In genomic region chr14:89652352-89652751, GRCh38 we compare ENCODE assay signal across 13 cellular contexts.
DNase-seq lines count a peak whose midpoint lies in the region; ATAC-seq lines count a peak whose summit lies in the region.
"Had no signal": no experiment of that assay in that cellular context is flagged by ENCODE, and none has a peak within 500 bp of the region (broad histone marks: within the 10 kb centered on the region; RNA-seq: fewer than 3 reads in every experiment).

No MANE protein-coding gene starts in this region.

- no peaks in the 10 kb centered on the region for H3K27me3 Mint-ChIP-seq in IgD-negative memory B cell

- peaks cover 3% of the 10 kb centered on the region for H3K36me3 Mint-ChIP-seq in IgD-negative memory B cell
- H3K36me3 Mint-ChIP-seq in stimulated activated effector memory CD8-positive, alpha-beta T cell treated with anti-CD3 and anti-CD28 coated beads, Interleukin-12 subunit alpha, Interleukin-12 subunit beta, amount 100 ng/mL, for 72 hours: no peaks in the 10 kb centered on the region
- H3K36me3 Mint-ChIP-seq: CD8-positive, alpha-beta T cell had no signal

- peaks cover 0 to 4% (median 0%) of the 10 kb centered on the region in 3 donors for H3K9me3 Mint-ChIP-seq in IgD-negative memory B cell
- H3K9me3 Mint-ChIP-seq in stimulated activated effector memory CD8-positive, alpha-beta T cell treated with anti-CD3 and anti-CD28 coated beads, Interleukin-12 subunit alpha, Interleukin-12 subunit beta, amount 100 ng/mL, for 72 hours: peaks cover 5% of the 10 kb centered on the region

- H3K4me3 Mint-ChIP-seq in IgD-negative memory B cell: peak overlapping the region; percentile 4 to 79 (median 74)
- no peak overlapping the region for H3K4me3 Mint-ChIP-seq in stimulated activated effector memory CD8-positive, alpha-beta T cell treated with anti-CD3 and anti-CD28 coated beads, Interleukin-12 subunit alpha, Interleukin-12 subunit beta, amount 100 ng/mL, for 72 hours
- H3K4me3 Mint-ChIP-seq: CD8-positive, alpha-beta T cell had no signal

- H3K4me1 Mint-ChIP-seq in IgD-negative memory B cell: peaks cover 10 to 14% (median 14%) of the 10 kb centered on the region in 3 donors
- peaks cover 6% of the 10 kb centered on the region for H3K4me1 Mint-ChIP-seq in stimulated activated effector memory CD8-positive, alpha-beta T cell treated with anti-CD3 and anti-CD28 coated beads, Interleukin-12 subunit alpha, Interleukin-12 subunit beta, amount 100 ng/mL, for 72 hours

- H3K27ac Mint-ChIP-seq in IgD-negative memory B cell: peak overlapping the region in 2 of 3 donors; percentile 6 to 28
- H3K27ac Mint-ChIP-seq in stimulated activated effector memory CD8-positive, alpha-beta T cell treated with anti-CD3 and anti-CD28 coated beads, Interleukin-12 subunit alpha, Interleukin-12 subunit beta, amount 100 ng/mL, for 72 hours: peak overlapping the region; percentile 18
- H3K27ac Mint-ChIP-seq: CD8-positive, alpha-beta T cell had no signal

- ATAC-seq in GM18868 (IDR thresholded peaks at IDR 0.05; ENCODE audit: unreplicated experiment) (peak; percentile 38), HG02623 (IDR thresholded peaks at IDR 0.05; ENCODE audit: unreplicated experiment) (peak; percentile 38), GM18858 (IDR thresholded peaks at IDR 0.05; ENCODE audit: unreplicated experiment) (no peak), HG03521 (IDR thresholded peaks at IDR 0.05; ENCODE audit: unreplicated experiment) (no peak)
- no peak for ATAC-seq in stimulated activated effector memory CD8-positive, alpha-beta T cell treated with anti-CD3 and anti-CD28 coated beads, Interleukin-12 subunit alpha, Interleukin-12 subunit beta, amount 100 ng/mL, for 72 hours
- ATAC-seq: CD8-positive, alpha-beta T cell had no signal

- DNase-seq in stimulated activated effector memory CD8-positive, alpha-beta T cell treated with anti-CD3 and anti-CD28 coated beads, Interleukin-12 subunit alpha, Interleukin-12 subunit beta, amount 100 ng/mL, for 72 hours (ENCODE audit: low spot score in 2 of 2): no peak
- no peak for DNase-seq in NCI-H128 (lab: John Stamatoyannopoulos, UW; ENCODE audit: unreplicated experiment)
- DNase-seq in H4 (ENCODE audit: low spot score): no peak
- DNase-seq: CD8-positive, alpha-beta T cell; GF-D8; NCI-H1105 treated with DMSO at 0.1 percent for 48 hours; NCI-H2029; T-helper 9 cell had no signal

Comparison
In these comparisons a context has a peak if more than half of its experiments do, and no peak if none do; other contexts are left out.
1. ATAC-seq: peak in GM18868 (single experiment) and HG02623 (single experiment); none in stimulated activated effector memory CD8-positive, alpha-beta T cell treated with anti-CD3 and anti-CD28 coated beads, Interleukin-12 subunit alpha, Interleukin-12 subunit beta, amount 100 ng/mL, for 72 hours (single experiment), GM18858 (single experiment) and HG03521 (single experiment).